In genomic region chr2:232278534-232278933, GRCh38 we compare ENCODE assay signal across 9 cellular contexts.
"Had no signal": no experiment of that assay in that cellular context is flagged by ENCODE, and none has a peak within 500 bp of the region (broad histone marks: within the 10 kb centered on the region; RNA-seq: fewer than 3 reads in every experiment).

No MANE protein-coding gene starts in this region.

- DNase-seq: GM23248, GOT3, H7, HFFc6 had no signal

- H3K9ac ChIP-seq: GM23248 had no signal

- ATAC-seq: HCT116, HepG2 had no signal

- H3K36me3 ChIP-seq: HAP-1 had no signal

- H3K9me3 ChIP-seq: HAP-1 had no signal

- H2AFZ ChIP-seq: GM23248 had no signal

- H3K4me1 ChIP-seq: HAP-1 had no signal

- H3K4me3 ChIP-seq: GM23248, HAP-1 had no signal

- H3K4me3 Mint-ChIP-seq: HFFc6, IgD-negative memory B cell had no signal

- H3K27ac Mint-ChIP-seq: HFFc6, IgD-negative memory B cell had no signal

- H3K9me3 Mint-ChIP-seq: HFFc6 had no signal

- H3K27me3 Mint-ChIP-seq: IgD-negative memory B cell had no signal

- H3K27ac ChIP-seq: GM23248, HL-60 had no signal
